8 cellular contexts compared by ENCODE assay signal in genomic region chr5:141849371-141850182, GRCh38. TPM values are rescaled to one million over a fixed set of nuclear protein-coding genes. Genes with fewer than 3 reads are reported as not detected.
DNase-seq lines count a peak whose midpoint lies in the region; ATAC-seq and TF ChIP-seq lines count a peak whose summit lies in the region.

No MANE protein-coding gene starts in this region.

- H3K4me1 ChIP-seq in Karpas-422 (ENCODE audit: low read length): peaks cover 26% of the 10 kb centered on the region
- H3K4me1 ChIP-seq in osteoblast (ENCODE audit: insufficient read depth, low read length): peaks cover 9% of the 10 kb centered on the region
- H3K4me1 ChIP-seq in testis: peaks cover 5% of the 10 kb centered on the region

- TF ChIP-seq CTCF in osteoblast (IDR thresholded peaks at IDR 0.05; ENCODE audit: extremely low read depth, low read depth, low read length) (no peak), testis (IDR thresholded peaks at IDR 0.05) (no peak)

- peak overlapping the region; percentile 97 for H3K4me2 ChIP-seq in Karpas-422 (ENCODE audit: low read depth, low read length, poor library complexity, severe bottlenecking)
- H3K4me2 ChIP-seq in osteoblast (ENCODE audit: insufficient read depth, low read length): peak overlapping the region; percentile 88

- H3K36me3 ChIP-seq in Karpas-422 (ENCODE audit: insufficient read depth, low read length) (no peaks in the 10 kb centered on the region), osteoblast (ENCODE audit: insufficient read depth, low read length) (no peaks in the 10 kb centered on the region), testis (ENCODE audit: low read depth, missing control alignments) (no peaks in the 10 kb centered on the region)

- H3K79me2 ChIP-seq in Karpas-422 (ENCODE audit: low read length) (no peaks in the 10 kb centered on the region), osteoblast (ENCODE audit: insufficient read depth, low read length) (no peaks in the 10 kb centered on the region)

- H3K9ac ChIP-seq in Karpas-422 (ENCODE audit: low read length): peak overlapping the region; percentile 90

- H3K4me3 ChIP-seq in Karpas-422 (ENCODE audit: low read length) (peak overlapping the region; percentile 91), osteoblast (ENCODE audit: insufficient read depth, low read length) (peak overlapping the region; percentile 79), testis (peak overlapping the region; percentile 71 to 89)

- no peak for TF ChIP-seq POLR2A in testis (IDR thresholded peaks at IDR 0.05)

- H3K27ac ChIP-seq in Karpas-422 (ENCODE audit: low read length) (peak overlapping the region; percentile 79), osteoblast (ENCODE audit: low read depth, low read length) (peak overlapping the region; percentile 54), testis (peak overlapping the region; percentile 94)

- H3K9me3 ChIP-seq in Karpas-422 (ENCODE audit: low read length): no peaks in the 10 kb centered on the region
- no peaks in the 10 kb centered on the region for H3K9me3 ChIP-seq in osteoblast (ENCODE audit: low read depth, low read length)
- H3K9me3 ChIP-seq in testis: no peaks in the 10 kb centered on the region

- 1 to 3% methylated on average over 8 to 76 of the region's 76 CpGs for WGBS in testis, 2 donors

- ATAC-seq in GM21619 (IDR thresholded peaks at IDR 0.05; ENCODE audit: unreplicated experiment): peak; percentile 78

- DNase-seq in DMS79 (lab: John Stamatoyannopoulos, UW) (peak; percentile 40), Karpas-422 (peak; percentile 89), SK-MEL-5 (ENCODE audit: low read depth, low spot score) (peak; percentile 73), glomerular visceral epithelial cell (ENCODE audit: extremely low spot score) (peak; percentile 69), osteoblast (ENCODE audit: insufficient read length, low spot score, missing footprints) (peak; percentile 98), testis (peak; percentile 87)
- DNase-seq in activated naive CD4-positive, alpha-beta T cell treated with anti-CD3 and anti-CD28 coated beads, Interleukin-2, amount 50 U/mL, for 16 hours: peak; percentile 69

- intact Hi-C loops in testis (cut with DNase I; ENCODE audit: low total_unique reads): no loop called here

- H3K9me2 ChIP-seq in Karpas-422 (replicated peaks; ENCODE audit: insufficient read depth, low read length): no peaks in the 10 kb centered on the region

- in situ Hi-C loops in SK-MEL-5 (cut with HindIII; ENCODE audit: low pct_unique_long_range_greater_than_20kb, low sequenced_read_pairs): no loop called here

- H4K20me1 ChIP-seq in Karpas-422 (ENCODE audit: insufficient read depth, low read depth, low read length) (no peaks in the 10 kb centered on the region), osteoblast (ENCODE audit: insufficient read depth, low read length) (no peaks in the 10 kb centered on the region)

- H2AFZ ChIP-seq in Karpas-422 (ENCODE audit: low read length) (peak overlapping the region; percentile 92), osteoblast (ENCODE audit: low read length) (peak overlapping the region; percentile 91)

- no peaks in the 10 kb centered on the region for H3K27me3 ChIP-seq in Karpas-422 (ENCODE audit: low read length)
- no peaks in the 10 kb centered on the region for H3K27me3 ChIP-seq in osteoblast (ENCODE audit: insufficient read depth, low read length)
- no peaks in the 10 kb centered on the region for H3K27me3 ChIP-seq in testis

RNA-seq across cellular contexts. Expression of gene PCDH1, which starts 28.6 kb away (rescaled TPM):
- total RNA-seq in Karpas-422 (2014; rRNA removed; shearing (Covaris generic); ENCODE audit: low replicate concordance): not detected in 2 replicates
- 1.3 and 2.7 TPM in 2 replicates for total RNA-seq in SK-MEL-5 (2014; rRNA removed; shearing (Covaris generic))
- 1.4 and 1.6 TPM in 2 replicates for polyA plus RNA-seq in SK-MEL-5 (2015; cell fraction: cytosol; rRNA removed)
- 1.2 and 1.4 TPM in 2 replicates for polyA plus RNA-seq in SK-MEL-5 (2015; cell fraction: nucleus; rRNA removed)
- 0.29 and 1.4 TPM in 2 replicates for total RNA-seq in osteoblast
- total RNA-seq in testis: 10 to 100 TPM in 1 of 2 donors, 1 to 10 TPM in 1; 9.6 to 10.6 TPM
- polyA plus RNA-seq in testis (ENCODE audit: insufficient read depth, low read depth, low replicate concordance): 5.6 TPM

Comparison
In these comparisons a context has a peak if more than half of its experiments do, and no peak if none do; other contexts are left out.
1. Peak in every context shown above with its lines: DNase-seq, ATAC-seq, H3K4me3 ChIP-seq and H3K27ac ChIP-seq.
2. DNase-seq: peak in every context shown above with its lines; median percentile 98 in osteoblast; 89 in Karpas-422; 87 in testis; 73 in SK-MEL-5; 69 in activated naive CD4-positive, alpha-beta T cell treated with anti-CD3 and anti-CD28 coated beads, Interleukin-2, amount 50 U/mL, for 16 hours; 69 in glomerular visceral epithelial cell; 40 in DMS79.